In genomic region chr4:79170077-79170476, GRCh38 we compare ENCODE assay signal across 23 cellular contexts.
"Had no signal": no experiment of that assay in that cellular context is flagged by ENCODE, and none has a peak within 500 bp of the region (broad histone marks: within the 10 kb centered on the region; RNA-seq: fewer than 3 reads in every experiment).

No MANE protein-coding gene starts in this region.

- ATAC-seq: activated CD4-positive, alpha-beta T cell treated with anti-CD3 and anti-CD28 coated beads for 36 hours; gastrocnemius medialis; heart left ventricle; natural killer cell treated with Interleukin-12 subunit alpha and Interleukin-12 subunit beta and Interleukin-15 and Interleukin-18, amount 100 ng/mL, for 72 hours; psoas muscle had no signal

- H3K4me1 Mint-ChIP-seq: activated B cell treated with CpG ODN at 0.5 μM for 24 hours; activated CD4-positive, alpha-beta T cell treated with anti-CD3 and anti-CD28 coated beads for 36 hours; activated naive CD8-positive, alpha-beta T cell treated with anti-CD3 and anti-CD28 coated beads for 36 hours; memory B cell had no signal

- H3K27me3 ChIP-seq: esophagus squamous epithelium, gastrocnemius medialis, heart left ventricle, right atrium auricular region, spleen, vagina had no signal

- H3K27ac ChIP-seq: coronary artery, esophagus squamous epithelium, gastrocnemius medialis, heart left ventricle, psoas muscle, right atrium auricular region, spleen, thoracic aorta, vagina had no signal

- DNase-seq: activated B cell treated with CpG ODN at 0.5 μM for 24 hours; activated CD4-positive, alpha-beta T cell treated with anti-CD3 and anti-CD28 coated beads for 36 hours; activated CD4-positive, alpha-beta T cell treated with anti-CD3 and anti-CD28 coated beads, Interleukin-2, amount 50 U/mL, for 48 hours; activated naive CD4-positive, alpha-beta T cell treated with Interleukin-2 at 50 U/mL for 16 hours; activated naive CD8-positive, alpha-beta T cell treated with anti-CD3 and anti-CD28 coated beads for 36 hours; activated T-cell treated with anti-CD3 and anti-CD28 coated beads, Interleukin-2, amount 50 U/mL, for 48 hours; cerebellar nuclear complex; esophagus squamous epithelium; gastrocnemius medialis; heart left ventricle; psoas muscle; spleen; stimulated activated CD4-positive, alpha-beta T cell treated with anti-CD3 and anti-CD28 coated beads, Interleukin-4, amount 100 ng/mL, for 1 hour; stimulated activated naive CD4-positive, alpha-beta T cell treated with Interleukin-2 at 50 U/mL for 16 hours had no signal

- H3K4me3 Mint-ChIP-seq: activated B cell treated with CpG ODN at 0.5 μM for 24 hours; activated CD4-positive, alpha-beta T cell treated with anti-CD3 and anti-CD28 coated beads for 36 hours; activated naive CD8-positive, alpha-beta T cell treated with anti-CD3 and anti-CD28 coated beads for 36 hours; memory B cell; natural killer cell treated with Interleukin-12 subunit alpha and Interleukin-12 subunit beta and Interleukin-15 and Interleukin-18, amount 100 ng/mL, for 72 hours; type B pancreatic cell had no signal

- FAIRE-seq: astrocyte, islet of Langerhans had no signal

- H3K36me3 ChIP-seq: esophagus squamous epithelium, gastrocnemius medialis, heart left ventricle, right atrium auricular region, spleen, thoracic aorta, vagina had no signal

- H3K4me3 ChIP-seq: coronary artery, esophagus squamous epithelium, gastrocnemius medialis, heart left ventricle, psoas muscle, right atrium auricular region, spleen, thoracic aorta, vagina had no signal

- H3K4me1 ChIP-seq: esophagus squamous epithelium, gastrocnemius medialis, heart left ventricle, psoas muscle, right atrium auricular region, spleen, vagina had no signal

- H3K27me3 Mint-ChIP-seq: activated B cell treated with CpG ODN at 0.5 μM for 24 hours; activated CD4-positive, alpha-beta T cell treated with anti-CD3 and anti-CD28 coated beads for 36 hours; activated naive CD8-positive, alpha-beta T cell treated with anti-CD3 and anti-CD28 coated beads for 36 hours; memory B cell; natural killer cell treated with Interleukin-12 subunit alpha and Interleukin-12 subunit beta and Interleukin-15 and Interleukin-18, amount 100 ng/mL, for 72 hours; type B pancreatic cell had no signal

- H3K9me3 ChIP-seq: gastrocnemius medialis, psoas muscle, thoracic aorta, vagina had no signal

- H3K36me3 Mint-ChIP-seq: activated naive CD8-positive, alpha-beta T cell treated with anti-CD3 and anti-CD28 coated beads for 36 hours; memory B cell; natural killer cell treated with Interleukin-12 subunit alpha and Interleukin-12 subunit beta and Interleukin-15 and Interleukin-18, amount 100 ng/mL, for 72 hours; type B pancreatic cell had no signal

- H3K27ac Mint-ChIP-seq: activated B cell treated with CpG ODN at 0.5 μM for 24 hours; activated CD4-positive, alpha-beta T cell treated with anti-CD3 and anti-CD28 coated beads for 36 hours; activated naive CD8-positive, alpha-beta T cell treated with anti-CD3 and anti-CD28 coated beads for 36 hours; memory B cell; natural killer cell treated with Interleukin-12 subunit alpha and Interleukin-12 subunit beta and Interleukin-15 and Interleukin-18, amount 100 ng/mL, for 72 hours; type B pancreatic cell had no signal
